Comparison of ENCODE assay signal across 8 cellular contexts in genomic region chr10:72316386-72316700, GRCh38. TPM values are rescaled to one million over a fixed set of nuclear protein-coding genes. Genes with fewer than 3 reads are reported as not detected.
A peak's percentile ranks its signal among the peaks of the same experiment; 100 is the strongest.
DNase-seq lines count a peak whose midpoint lies in the region; ATAC-seq, FAIRE-seq and TF ChIP-seq lines count a peak whose summit lies in the region.

No MANE protein-coding gene starts in this region.

- in situ Hi-C loops in K562 (cut with MboI), result no loop called here

- TF ChIP-seq CTCF in heart left ventricle (IDR thresholded peaks at IDR 0.05) (no peak), K562 (IDR thresholded peaks at IDR 0.05 in 2 of 3, conservative IDR thresholded peaks at IDR 0.05 in 1 of 3; ENCODE audit: insufficient read depth in 2 of 3, low read depth in 1 of 3, low read length in 3 of 3) (no peak)

- FAIRE-seq in K562 (lab: Jason Lieb, UNC), result no peak

- no TSS peak for BruUV-seq in K562 (replicated peaks; lab: Mats Ljungman, UMichigan)

- WGBS in heart left ventricle, 4 donors, result 32 to 46% (median 36%) methylated on average over 3 of the region's 3 CpGs
- WGBS in K562 (ENCODE audit: insufficient coverage, low coverage, missing lambda C conversion rate), result 72% methylated on average over 3 of the region's 3 CpGs
- WGBS in urinary bladder, result 63% methylated on average over 3 of the region's 3 CpGs

- H3K79me2 ChIP-seq in K562 (ENCODE audit: control insufficient read depth, insufficient read depth, low read length), result no peaks in the 10 kb centered on the region

- TF ChIP-seq RAD21 in K562 (CRISPR knock-in tag; conservative IDR thresholded peaks at IDR 0.05 in 1 of 2, IDR thresholded peaks at IDR 0.05 in 1 of 2), result no peak

- H3K36me3 ChIP-seq in heart left ventricle (no peaks in the 10 kb centered on the region), K562 (ENCODE audit: control insufficient read depth, insufficient read depth, low read length) (no peaks in the 10 kb centered on the region), mucosa of stomach (ENCODE audit: control insufficient read depth, insufficient read depth, low read length) (no peaks in the 10 kb centered on the region), urinary bladder (ENCODE audit: insufficient read depth) (no peaks in the 10 kb centered on the region)

- H4K20me1 ChIP-seq in K562 (replicated peaks; ENCODE audit: control insufficient read depth, insufficient read depth, low read length), result no peaks in the 10 kb centered on the region

- TF ChIP-seq POLR2A in heart left ventricle (IDR thresholded peaks at IDR 0.05) (no peak), K562 (conservative IDR thresholded peaks at IDR 0.05) (no peak)

- no peak for TF ChIP-seq EP300 in K562 (IDR thresholded peaks at IDR 0.05; ENCODE audit: low read length)

- intact Hi-C loops in heart left ventricle (cut with DNase I) (loop anchor here in 6 of 10 donors (2.0 to 5.0 kb wide), 3 partner anchors 39 to 44 kb away; partner anchors contain the start of gene DDIT4 (in 3 of the 6)), cardiac septum (cut with DNase I) (loop anchor here (5.0 kb wide), 1 partner anchor 44 kb away; the partner anchor contains the start of gene DDIT4), K562 (cut with micrococcal nuclease) (no loop called here), sciatic nerve (cut with DNase I) (no loop called here)

- ATAC-seq in heart left ventricle, result no peak
- ATAC-seq in K562, result no peak
- no peak for ATAC-seq in sciatic nerve

- no peaks in the 10 kb centered on the region for H3K27me3 ChIP-seq in heart left ventricle
- H3K27me3 ChIP-seq in K562 (ENCODE audit: control insufficient read depth in 2 of 2, insufficient read depth in 2 of 2, low read length in 2 of 2), result no peaks in the 10 kb centered on the region
- H3K27me3 ChIP-seq in mucosa of stomach (ENCODE audit: control insufficient read depth, insufficient read depth, low read length), result no peaks in the 10 kb centered on the region

- peak overlapping the region in 1 of 2 experiments; percentile 72; a peak in 1 of 4 replicates for H3K9ac ChIP-seq in K562 (ENCODE audit: insufficient read depth in 1 of 2, low read depth in 2 of 2, low read length in 2 of 2)
- H3K9ac ChIP-seq in mucosa of stomach (ENCODE audit: low read length), result peak overlapping the region; percentile 32

- peak overlapping the region; percentile 47 to 91 (median 81) for H3K27ac ChIP-seq in heart left ventricle
- H3K27ac ChIP-seq in K562 (ENCODE audit: extremely low read depth, low read depth, low read length), result peak overlapping the region; percentile 39; the same call in 1 of the 3 replicates
- peak overlapping the region; percentile 39 for H3K27ac ChIP-seq in urinary bladder (ENCODE audit: low read depth)

- POLR2A ChIA-PET in K562 (lab: Yijun Ruan, JAX), result interaction anchor here (0.6 to 9.2 kb wide), 9 partner anchors 11 to 254 kb away, joined by 3 to 199 read pairs (median 3); no protein-coding TSS in a partner anchor

- H3K9me1 ChIP-seq in K562 (ENCODE audit: control insufficient read depth, insufficient read depth, low read length), result no peaks in the 10 kb centered on the region

- CTCF ChIA-PET in K562 (lab: Yijun Ruan, JAX; ENCODE audit: low intra/inter-chr PET ratio), result no interaction called here

- H3K4me2 ChIP-seq in K562 (ENCODE audit: insufficient read depth, low read length), result no peak overlapping the region

- peak in 1 of 5 donors; percentile 40 for DNase-seq in heart left ventricle
- no peak for DNase-seq in cardiac septum (ENCODE audit: low spot score)
- no peak for DNase-seq in K562 (ENCODE audit: extremely low read depth in 1 of 4, low spot score in 3 of 4)
- DNase-seq in sciatic nerve (ENCODE audit: low spot score), result no peak
- DNase-seq in NCI-H1694 treated with DMSO at 0.1 percent for 48 hours (lab: John Stamatoyannopoulos, UW), result no peak
- DNase-seq in NCI-H2107 treated with DMSO at 0.1 percent for 48 hours (lab: John Stamatoyannopoulos, UW; ENCODE audit: unreplicated experiment), result no peak

- H2AFZ ChIP-seq in K562 (ENCODE audit: low read depth, low read length), result peak overlapping the region; percentile 48; the same call in 1 of the 2 replicates

- H3K4me1 ChIP-seq in heart left ventricle (peaks cover 18 to 71% (median 60%) of the 10 kb centered on the region in 12 donors), K562 (replicated peaks in 1 of 2; ENCODE audit: control insufficient read depth in 2 of 2, insufficient read depth in 2 of 2, low read length in 2 of 2) (peaks cover 38 to 51% of the 10 kb centered on the region in 2 experiments), mucosa of stomach (ENCODE audit: control insufficient read depth, insufficient read depth, low read length) (peaks cover 52% of the 10 kb centered on the region), urinary bladder (ENCODE audit: insufficient read depth) (no peaks in the 10 kb centered on the region)

- H3K4me3 ChIP-seq in heart left ventricle, result no peak overlapping the region
- H3K4me3 ChIP-seq in K562, result no peak overlapping the region
- no peak overlapping the region for H3K4me3 ChIP-seq in mucosa of stomach (ENCODE audit: low read length)
- no peak overlapping the region for H3K4me3 ChIP-seq in urinary bladder (ENCODE audit: low read depth, low read length)

- H3K9me3 ChIP-seq in heart left ventricle, result no peaks in the 10 kb centered on the region
- no peaks in the 10 kb centered on the region for H3K9me3 ChIP-seq in K562 (replicated peaks; ENCODE audit: control insufficient read depth, insufficient read depth, low read depth, low read length)
- H3K9me3 ChIP-seq in mucosa of stomach (ENCODE audit: control insufficient read depth, low read length), result no peaks in the 10 kb centered on the region

TF ChIP-seq in K562, 482 proteins besides CTCF, POLR2A, EP300 and RAD21 (continues in another document):
- no peak for TF ChIP-seq E4F1 (CRISPR knock-in tag; IDR thresholded peaks at IDR 0.05; ENCODE audit: borderline replicate concordance)

RNA-seq across cellular contexts. Expression of gene DNAJB12, which starts 38.4 kb away (rescaled TPM):
- total RNA-seq in heart left ventricle (10 to 100 TPM; 23.8 to 42.5 (median 29.1) TPM), cardiac septum (28.9 TPM), K562 (2014; rRNA removed) (22.1 and 30.2 TPM in 2 replicates), K562 (2014; rRNA removed; fragmentation: Illumina TruSeq; extraction: Trizol) (12.9 and 15.1 TPM in 2 replicates), K562 (2015; rRNA removed; fragmentation: Illumina TruSeq; extraction: Trizol) (20.5 and 22.0 TPM in 2 replicates), K562 (2021) (31.0 and 31.5 TPM in 2 replicates), urinary bladder (21.9 TPM), sciatic nerve (50.0 TPM)
- polyA plus RNA-seq in heart left ventricle (10 to 100 TPM; 21.1 to 36.0 TPM), K562 (2011; rRNA removed) (10.2 and 13.3 TPM in 2 replicates), K562 (2014; fragmentation: Illumina TruSeq; extraction: Trizol) (24.1 and 26.2 TPM in 2 replicates), K562 (2014; fragmentation: Nextera tagmentation; extraction: Ambion mirVana) (1 to 10 TPM; 3.5 to 4.7 TPM), K562 (2014; rRNA removed) (18.4 and 20.3 TPM in 2 replicates), urinary bladder (26.7 TPM)
- total RNA-seq in K562 (2011; cell fraction: chromatin; rRNA removed; ENCODE audit: low replicate concordance), result 37.8 and 67.4 TPM in 2 replicates
- 41.7 and 47.7 TPM in 2 replicates for total RNA-seq in K562 (2011; cell fraction: nucleolus; rRNA removed)
- 40.8 and 49.2 TPM in 2 replicates for total RNA-seq in K562 (2011; cell fraction: nucleoplasm; rRNA removed)
- 12.4 and 17.8 TPM in 2 replicates for polyA plus RNA-seq in K562 (2011; cell fraction: cytosol; rRNA removed)
- 27.1 and 42.9 TPM in 2 replicates for polyA plus RNA-seq in K562 (2011; cell fraction: nucleus; rRNA removed)
- 21.6 and 29.2 TPM in 2 replicates for polyA plus RNA-seq in K562 (2012)
- polyA minus RNA-seq in K562 (2011; rRNA and poly(A)+ RNA removed), result 7.6 and 8.6 TPM in 2 replicates
- 11.4 and 13.2 TPM in 2 replicates for polyA minus RNA-seq in K562 (2011; cell fraction: cytosol; rRNA and poly(A)+ RNA removed)
- 14.1 and 15.7 TPM in 2 replicates for polyA minus RNA-seq in K562 (2011; cell fraction: nucleus; rRNA and poly(A)+ RNA removed)

RNA-seq across cellular contexts. Expression of gene DDIT4, which starts 42.6 kb away (rescaled TPM):
- total RNA-seq in heart left ventricle (10 to 100 TPM; 14.6 to 68.2 (median 40.4) TPM), cardiac septum (22.6 TPM), K562 (2014; rRNA removed) (593 and 675 TPM in 2 replicates), K562 (2014; rRNA removed; fragmentation: Illumina TruSeq; extraction: Trizol) (159 and 200 TPM in 2 replicates), K562 (2015; rRNA removed; fragmentation: Illumina TruSeq; extraction: Trizol) (13.2 and 14.7 TPM in 2 replicates), K562 (2021) (453 and 674 TPM in 2 replicates), urinary bladder (137 TPM), sciatic nerve (232 TPM)
- polyA plus RNA-seq in heart left ventricle (100 to 1,000 TPM in 1 of 2 donors, 10 to 100 TPM in 1; 59.4 to 112 TPM), K562 (2011; rRNA removed) (228 and 529 TPM in 2 replicates), K562 (2014; fragmentation: Illumina TruSeq; extraction: Trizol) (107 and 370 TPM in 2 replicates), K562 (2014; fragmentation: Nextera tagmentation; extraction: Ambion mirVana) (10 to 100 TPM in 1 of 2 experiments, 1 to 10 TPM in 1; 8.2 to 12.3 TPM), K562 (2014; rRNA removed) (362 and 564 TPM in 2 replicates), urinary bladder (277 TPM)
- 185 and 371 TPM in 2 replicates for total RNA-seq in K562 (2011; cell fraction: chromatin; rRNA removed; ENCODE audit: low replicate concordance)
- total RNA-seq in K562 (2011; cell fraction: nucleolus; rRNA removed), result 455 and 610 TPM in 2 replicates
- 314 and 392 TPM in 2 replicates for total RNA-seq in K562 (2011; cell fraction: nucleoplasm; rRNA removed)
- 345 and 451 TPM in 2 replicates for polyA plus RNA-seq in K562 (2011; cell fraction: cytosol; rRNA removed)
- 384 and 450 TPM in 2 replicates for polyA plus RNA-seq in K562 (2011; cell fraction: nucleus; rRNA removed)
- polyA plus RNA-seq in K562 (2012), result 184 and 695 TPM in 2 replicates
- polyA minus RNA-seq in K562 (2011; rRNA and poly(A)+ RNA removed), result 156 and 267 TPM in 2 replicates
- 180 and 395 TPM in 2 replicates for polyA minus RNA-seq in K562 (2011; cell fraction: cytosol; rRNA and poly(A)+ RNA removed)
- 272 and 555 TPM in 2 replicates for polyA minus RNA-seq in K562 (2011; cell fraction: nucleus; rRNA and poly(A)+ RNA removed)

Comparison
In these comparisons a context has a peak if more than half of its experiments do, and no peak if none do; other contexts are left out.
1. intact Hi-C loops: an anchor here in heart left ventricle (2.0 to 5.0 kb wide) and cardiac septum (5.0 kb wide); none called in K562 and sciatic nerve.